8 cellular contexts compared by ENCODE assay signal in genomic region chr16:57536306-57537193, GRCh38. TPM values are rescaled to one million over a fixed set of nuclear protein-coding genes. Genes with fewer than 3 reads are reported as not detected.
DNase-seq lines count a peak whose midpoint lies in the region; ATAC-seq and TF ChIP-seq lines count a peak whose summit lies in the region.

CCDC102A (minus strand) TSS chr16:57536571; CDS start chr16:57529177, 7,394 bp downstream.

- peaks cover 17 to 36% of the 10 kb centered on the region in 2 experiments for H3K4me1 ChIP-seq in HCT116 (ENCODE audit: control insufficient read depth in 1 of 2, insufficient read depth in 2 of 2, low read length in 2 of 2)
- H3K4me1 ChIP-seq in osteoblast (ENCODE audit: insufficient read depth, low read length) = peaks cover 13% of the 10 kb centered on the region

- H3K27ac ChIP-seq in HCT116 (ENCODE audit: low read depth, low read length) (peak within 1 kb of the TSS; percentile 92), osteoblast (ENCODE audit: low read depth, low read length) (peak within 1 kb of the TSS; percentile 33)

- H4K20me1 ChIP-seq in HCT116 (ENCODE audit: insufficient read depth) (no peaks in the 10 kb centered on the region), osteoblast (ENCODE audit: insufficient read depth, low read length) (peaks cover 2% of the 10 kb centered on the region)

- ATAC-seq in GM18498 (IDR thresholded peaks at IDR 0.05; ENCODE audit: unreplicated experiment) = peak; percentile 30
- ATAC-seq in HCT116 = peak; percentile 65
- ATAC-seq in activated T-helper 17 cell treated with anti-CD3 and anti-CD28 coated beads, Interleukin-2, amount 50 U/mL, for 72 hours (replicated peaks) = peak; percentile 23

- H3K9me2 ChIP-seq in HCT116 (ENCODE audit: insufficient read depth) = no peaks in the 10 kb centered on the region

- TF ChIP-seq RAD21 in HCT116 (IDR thresholded peaks at IDR 0.05; ENCODE audit: low read depth) = no peak

- H3K4me3 ChIP-seq in HCT116 (replicated peaks in 1 of 2; ENCODE audit: low read depth in 1 of 2, low read length in 2 of 2) = peak within 1 kb of the TSS; percentile 62 to 76
- peak within 1 kb of the TSS; percentile 92 for H3K4me3 ChIP-seq in osteoblast (ENCODE audit: insufficient read depth, low read length)

- CTCF ChIA-PET in HCT116 (lab: Charles Lee) = no interaction called here

- no peak for DNase-seq in HCT116 (ENCODE audit: low read depth, low spot score)
- DNase-seq in MV-4-11 (lab: John Stamatoyannopoulos, UW) = peak; percentile 29
- DNase-seq in germinal center (ENCODE audit: low spot score) = peak; percentile 52
- peak; percentile 64 for DNase-seq in osteoblast (ENCODE audit: insufficient read length, low spot score, missing footprints)
- DNase-seq in H4 (ENCODE audit: low spot score) = no peak
- DNase-seq in NCI-H1048 (lab: John Stamatoyannopoulos, UW) = no peak

- peak within 1 kb of the TSS; percentile 98 for H3K27ac Mint-ChIP-seq in activated T-helper 17 cell treated with anti-CD3 and anti-CD28 coated beads, Interleukin-2, amount 50 U/mL, for 72 hours

- H3K36me3 ChIP-seq in HCT116 (ENCODE audit: control insufficient read depth in 1 of 2, insufficient read depth in 2 of 2, low read length in 2 of 2) = peaks cover 0 to 4% of the 10 kb centered on the region in 2 experiments; a peak in 1 of 4 replicates
- no peaks in the 10 kb centered on the region for H3K36me3 ChIP-seq in osteoblast (ENCODE audit: insufficient read depth, low read length)

- no peaks in the 10 kb centered on the region for H3K9me3 Mint-ChIP-seq in activated T-helper 17 cell treated with anti-CD3 and anti-CD28 coated beads, Interleukin-2, amount 50 U/mL, for 72 hours

- peaks cover 19% of the 10 kb centered on the region; the same call in 1 of the 2 replicates for H3K79me2 ChIP-seq in HCT116 (ENCODE audit: insufficient read depth, low read length)
- H3K79me2 ChIP-seq in osteoblast (ENCODE audit: insufficient read depth, low read length) = peaks cover 8% of the 10 kb centered on the region

- H3K27me3 Mint-ChIP-seq in activated T-helper 17 cell treated with anti-CD3 and anti-CD28 coated beads, Interleukin-2, amount 50 U/mL, for 72 hours = no peaks in the 10 kb centered on the region

- POLR2A ChIA-PET in HCT116 (lab: Charles Lee) = no interaction called here

- no peaks in the 10 kb centered on the region for H3K9me3 ChIP-seq in HCT116 (ENCODE audit: control insufficient read depth in 1 of 2, insufficient read depth in 1 of 2, low read depth in 1 of 2, low read length in 2 of 2)
- no peaks in the 10 kb centered on the region for H3K9me3 ChIP-seq in osteoblast (ENCODE audit: low read depth, low read length)

- RAD21 ChIA-PET in HCT116 (lab: Charles Lee; ENCODE audit: low non-redundant PET in 1 of 2, low total read pairs in 2 of 2, uncharacterized antibody in 2 of 2, unreplicated experiment in 2 of 2) = no interaction called here

- intact Hi-C loops in HCT116 (cut with micrococcal nuclease) = loop anchor here (5.0 kb wide), 1 partner anchor 49 kb away; the partner anchor contains the start of gene DOK4

- H3K36me3 Mint-ChIP-seq in activated T-helper 17 cell treated with anti-CD3 and anti-CD28 coated beads, Interleukin-2, amount 50 U/mL, for 72 hours (ENCODE audit: low read depth) = peaks cover 20% of the 10 kb centered on the region

- H3K4me3 Mint-ChIP-seq in activated T-helper 17 cell treated with anti-CD3 and anti-CD28 coated beads, Interleukin-2, amount 50 U/mL, for 72 hours = peak within 1 kb of the TSS; percentile 90

- TF ChIP-seq POLR2A in HCT116 (IDR thresholded peaks at IDR 0.05; ENCODE audit: borderline replicate concordance, extremely low read depth, insufficient read depth, insufficient read length) = no peak

- peak within 1 kb of the TSS; percentile 99 for H3K4me2 ChIP-seq in HCT116 (ENCODE audit: low read length)
- peak within 1 kb of the TSS; percentile 94 for H3K4me2 ChIP-seq in osteoblast (ENCODE audit: insufficient read depth, low read length)

- H2AFZ ChIP-seq in HCT116 (ENCODE audit: low read depth, low read length, poor library complexity, severe bottlenecking) (no peak within 1 kb of the TSS), osteoblast (ENCODE audit: low read length) (peak within 1 kb of the TSS; percentile 91)

- peak within 1 kb of the TSS; percentile 79 for H3K9ac ChIP-seq in HCT116 (ENCODE audit: low read length)

- no peak for TF ChIP-seq CTCF in HCT116 (IDR thresholded peaks at IDR 0.05 in 2 of 3, conservative IDR thresholded peaks at IDR 0.05 in 1 of 3; ENCODE audit: borderline replicate concordance in 1 of 3, insufficient read depth in 1 of 3, low read depth in 2 of 3, low read length in 2 of 3)
- no peak for TF ChIP-seq CTCF in osteoblast (IDR thresholded peaks at IDR 0.05; ENCODE audit: extremely low read depth, low read depth, low read length)

- peaks cover 59% of the 10 kb centered on the region for H3K4me1 Mint-ChIP-seq in activated T-helper 17 cell treated with anti-CD3 and anti-CD28 coated beads, Interleukin-2, amount 50 U/mL, for 72 hours

- no peaks in the 10 kb centered on the region for H3K27me3 ChIP-seq in HCT116 (ENCODE audit: insufficient read depth, low read length)
- peaks cover 24% of the 10 kb centered on the region for H3K27me3 ChIP-seq in osteoblast (ENCODE audit: insufficient read depth, low read length)

- no TSS peak for BruUV-seq in HCT116 (replicated peaks; lab: Mats Ljungman, UMichigan)

TF ChIP-seq in HCT116, 20 proteins besides CTCF, POLR2A, EP300 and RAD21:
- TF ChIP-seq ZFX (IDR thresholded peaks at IDR 0.05) (peak; percentile 86), ATF3 (IDR thresholded peaks at IDR 0.05) (no peak), MAX (IDR thresholded peaks at IDR 0.05) (0 out of 2 replicates have a peak, but pooled peaks have one; percentile 26)

RNA-seq across cellular contexts. Expression of gene CCDC102A, which starts in this region (rescaled TPM):
- total RNA-seq in HCT116 (2021; ENCODE audit: unreplicated experiment) = 4.5 TPM
- polyA plus RNA-seq in HCT116 (2012) = 4.0 and 5.5 TPM in 2 replicates
- 10 to 100 TPM; 16.7 to 21.2 TPM for total RNA-seq in activated T-helper 17 cell treated with anti-CD3 and anti-CD28 coated beads, Interleukin-2, amount 50 U/mL, for 72 hours
- total RNA-seq in osteoblast = 9.8 and 10.6 TPM in 2 replicates
- 5.8 and 10.2 TPM in 2 replicates for total RNA-seq in H4 (2014; rRNA removed; shearing (Covaris generic))

Comparison
In these comparisons a context has a peak if more than half of its experiments do, and no peak if none do; other contexts are left out.
1. DNase-seq: peak in MV-4-11 (single experiment), germinal center (single experiment) and osteoblast (single experiment); none in HCT116 (single experiment), H4 (single experiment) and NCI-H1048 (single experiment).
2. Peak in every context shown above with its lines, with median percentiles within 50 percentile points of each other: ATAC-seq.